Comparison of ENCODE assay signal across 14 cellular contexts in genomic region chr11:47340980-47341775, GRCh38. TPM values are rescaled to one million over a fixed set of nuclear protein-coding genes. Genes with fewer than 3 reads are reported as not detected.
"Had no signal": no experiment of that assay in that cellular context is flagged by ENCODE, and none has a peak within 500 bp of the region (broad histone marks: within the 10 kb centered on the region; RNA-seq: fewer than 3 reads in every experiment).

No MANE protein-coding gene starts in this region.

- H3K9me3 Mint-ChIP-seq: activated T-cell treated with anti-CD3 and anti-CD28 coated beads, Interleukin-2, amount 50 U/mL, for 4 hours had no signal

- H3K27ac ChIP-seq: brain microvascular endothelial cell, pancreas, skin epidermis had no signal

- H3K27me3 ChIP-seq: pancreas had no signal

- H3K4me3 Mint-ChIP-seq: activated naive CD8-positive, alpha-beta T cell; activated T-cell treated with anti-CD3 and anti-CD28 coated beads, Interleukin-2, amount 50 U/mL, for 4 hours had no signal

- H3K27ac Mint-ChIP-seq: activated naive CD8-positive, alpha-beta T cell had no signal

- H3K4me3 ChIP-seq: pancreas, skin epidermis had no signal

- DNase-seq: activated CD4-positive, alpha-beta T cell treated with anti-CD3 and anti-CD28 coated beads, Interleukin-2, amount 50 U/mL, for 48 hours; activated gamma-delta T cell; activated T-cell treated with anti-CD3 and anti-CD28 coated beads, Interleukin-2, amount 50 U/mL, for 4 hours; amygdala; brain microvascular endothelial cell; head of caudate nucleus had no signal

- H3K9me3 ChIP-seq: pancreas had no signal

- H3K4me1 ChIP-seq: pancreas had no signal

- H3K36me3 ChIP-seq: brain microvascular endothelial cell, pancreas had no signal

- H3K36me3 Mint-ChIP-seq: activated naive CD8-positive, alpha-beta T cell had no signal

- H3K27me3 Mint-ChIP-seq: activated naive CD8-positive, alpha-beta T cell had no signal

- ATAC-seq: activated CD4-positive, CD25-positive, alpha-beta regulatory T cell treated with anti-CD3 and anti-CD28 coated beads, Interleukin-2, amount 50 U/mL, for 24 hours; activated T-cell treated with anti-CD3 and anti-CD28 coated beads, Interleukin-2, amount 50 U/mL, for 4 hours; pancreas had no signal

RNA-seq across cellular contexts. Expression of gene MYBPC3, which starts 11.3 kb away (rescaled TPM):
- total RNA-seq: activated T-cell treated with anti-CD3 and anti-CD28 coated beads, Interleukin-2, amount 50 U/mL, for 4 hours; dermis microvascular lymphatic vessel endothelial cell; fibroblast of villous mesenchyme; T-helper 2 cell treated with Interferon-gamma antibody and Interleukin-4, amounts not matched to agents 100 ng/mL and 5 ng/mL, for 36 hours had no signal
- polyA plus RNA-seq: neural cell had no signal

RNA-seq across cellular contexts. Expression of gene SPI1, which starts 37.2 kb away (rescaled TPM):
- total RNA-seq: dermis microvascular lymphatic vessel endothelial cell; fibroblast of villous mesenchyme; T-helper 2 cell treated with Interferon-gamma antibody and Interleukin-4, amounts not matched to agents 100 ng/mL and 5 ng/mL, for 36 hours had no signal
- polyA plus RNA-seq: neural cell had no signal
